13 cellular contexts compared by ENCODE assay signal in the genomic region with DNA sequence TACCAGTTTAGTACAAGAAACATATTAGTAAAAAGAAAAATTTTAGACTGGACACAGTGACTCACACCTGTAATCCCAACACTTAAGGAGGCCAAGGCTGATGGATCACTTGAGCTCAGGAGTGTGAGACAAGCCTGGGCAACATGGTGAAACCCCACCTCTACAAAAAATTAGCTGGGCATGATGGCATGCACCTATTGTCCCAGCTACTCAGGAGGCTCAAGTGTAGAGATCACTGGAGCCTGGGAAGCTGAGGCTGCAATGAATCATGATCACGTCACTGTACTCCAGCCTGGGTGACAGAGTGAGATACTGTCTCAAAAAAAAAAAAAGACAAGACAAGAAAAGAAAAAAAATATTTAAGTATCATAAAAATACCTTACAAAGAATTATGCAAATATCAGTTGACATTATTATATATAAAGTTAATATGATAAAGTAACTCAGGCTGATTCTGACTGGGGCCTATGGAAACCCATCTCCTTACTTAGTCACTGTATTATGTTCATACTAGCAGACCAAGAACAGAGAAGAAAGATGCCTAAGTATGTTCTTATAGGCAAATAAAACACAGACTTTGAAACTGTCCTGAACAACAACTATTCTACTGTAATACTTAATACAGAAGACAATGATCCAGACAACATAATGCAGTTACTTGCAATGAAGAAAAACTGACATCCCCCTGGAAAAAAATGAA. TPM values are rescaled to one million over a fixed set of nuclear protein-coding genes. Genes with fewer than 3 reads are reported as not detected.
A peak's percentile ranks its signal among the peaks of the same experiment; 100 is the strongest.
DNase-seq lines count a peak whose midpoint lies in the region; ATAC-seq and TF ChIP-seq lines count a peak whose summit lies in the region.
"Had no signal": no experiment of that assay in that cellular context is flagged by ENCODE, and none has a peak within 500 bp of the region (broad histone marks: within the 10 kb centered on the region; RNA-seq: fewer than 3 reads in every experiment).

No MANE protein-coding gene starts in this region.

- no peaks in the 10 kb centered on the region for H3K27me3 ChIP-seq in PC-3 (ENCODE audit: low read length)
- H3K27me3 ChIP-seq: cardiac muscle cell, esophagus muscularis mucosa had no signal

- peaks cover 3% of the 10 kb centered on the region; the same call in 1 of the 2 replicates for H4K20me1 ChIP-seq in PC-3 (ENCODE audit: low read length)

- no peaks in the 10 kb centered on the region for H3K27me3 Mint-ChIP-seq in natural killer cell treated with Interleukin-12 subunit alpha and Interleukin-12 subunit beta and Interleukin-15 and Interleukin-18, amount 100 ng/mL, for 72 hours

- no peaks in the 10 kb centered on the region for H3K36me3 Mint-ChIP-seq in natural killer cell treated with Interleukin-12 subunit alpha and Interleukin-12 subunit beta and Interleukin-15 and Interleukin-18, amount 100 ng/mL, for 72 hours

- intact Hi-C loops in PC-3 (cut with micrococcal nuclease): no loop called here
- intact Hi-C loops in lower leg skin (cut with DNase I; ENCODE audit: low total_unique reads): no loop called here

- DNase-seq in HK-2 (ENCODE audit: unreplicated experiment): peak; percentile 58
- peak; percentile 87 for DNase-seq in PC-3
- DNase-seq in dermis blood vessel endothelial cell: peak; percentile 52
- DNase-seq in renal cortical epithelial cell (ENCODE audit: low read depth): peak; percentile 90
- no peak for DNase-seq in lower leg skin (ENCODE audit: low spot score in 2 of 2)
- no peak for DNase-seq in natural killer cell treated with Interleukin-12 subunit alpha and Interleukin-12 subunit beta and Interleukin-15 and Interleukin-18, amount 100 ng/mL, for 72 hours (ENCODE audit: low spot score)
- DNase-seq: activated CD4-positive, CD25-positive, alpha-beta regulatory T cell treated with anti-CD3 and anti-CD28 coated beads, Interleukin-2, amount 50 U/mL, for 72 hours; activated T-cell treated with anti-CD3 and anti-CD28 coated beads, Interleukin-2, amount 50 U/mL, for 72 hours; DMS153; NCI-H2107 had no signal

- peak overlapping the region; percentile 34 for H3K27ac ChIP-seq in PC-3 (ENCODE audit: low read length)
- H3K27ac ChIP-seq: cardiac muscle cell, esophagus muscularis mucosa had no signal

- H3K4me2 ChIP-seq in PC-3 (ENCODE audit: low read length): peak overlapping the region; percentile 14

- no peak overlapping the region for H3K4me3 ChIP-seq in PC-3 (ENCODE audit: low read length)
- H3K4me3 ChIP-seq in lower leg skin (ENCODE audit: low read depth, poor library complexity, severe bottlenecking): no peak overlapping the region
- H3K4me3 ChIP-seq: cardiac muscle cell, esophagus muscularis mucosa had no signal

- no peak overlapping the region for H3K4me3 Mint-ChIP-seq in natural killer cell treated with Interleukin-12 subunit alpha and Interleukin-12 subunit beta and Interleukin-15 and Interleukin-18, amount 100 ng/mL, for 72 hours
- H3K4me3 Mint-ChIP-seq: activated T-cell treated with anti-CD3 and anti-CD28 coated beads, Interleukin-2, amount 50 U/mL, for 72 hours had no signal

- TF ChIP-seq CTCF in PC-3 (conservative IDR thresholded peaks at IDR 0.05; ENCODE audit: low read depth, low read length) (no peak), lower leg skin (IDR thresholded peaks at IDR 0.05) (no peak)

- ATAC-seq in PC-3 (peak; percentile 100), GM18907 (IDR thresholded peaks at IDR 0.05; ENCODE audit: unreplicated experiment) (no peak)
- ATAC-seq in natural killer cell treated with Interleukin-12 subunit alpha and Interleukin-12 subunit beta and Interleukin-15 and Interleukin-18, amount 100 ng/mL, for 72 hours: no peak
- ATAC-seq: activated T-cell treated with anti-CD3 and anti-CD28 coated beads, Interleukin-2, amount 50 U/mL, for 72 hours had no signal

- H3K79me2 ChIP-seq in PC-3 (ENCODE audit: low read length): 0 out of 2 replicates have a peak, but pooled peaks cover 5% of the 10 kb centered on the region

- H3K9ac ChIP-seq in PC-3 (ENCODE audit: low read length): no peak overlapping the region; the same call in 1 of the 2 replicates

- H3K4me1 Mint-ChIP-seq in natural killer cell treated with Interleukin-12 subunit alpha and Interleukin-12 subunit beta and Interleukin-15 and Interleukin-18, amount 100 ng/mL, for 72 hours (ENCODE audit: low read depth in 2 of 2): no peaks in the 10 kb centered on the region

- H2AFZ ChIP-seq in PC-3 (ENCODE audit: low read length): no peak overlapping the region

- H3K9me3 Mint-ChIP-seq in natural killer cell treated with Interleukin-12 subunit alpha and Interleukin-12 subunit beta and Interleukin-15 and Interleukin-18, amount 100 ng/mL, for 72 hours: no peaks in the 10 kb centered on the region
- H3K9me3 Mint-ChIP-seq: activated T-cell treated with anti-CD3 and anti-CD28 coated beads, Interleukin-2, amount 50 U/mL, for 72 hours had no signal

- H3F3A ChIP-seq in PC-3 (ENCODE audit: low read length, unreplicated experiment): peaks cover 7% of the 10 kb centered on the region

- H3K27ac Mint-ChIP-seq in natural killer cell treated with Interleukin-12 subunit alpha and Interleukin-12 subunit beta and Interleukin-15 and Interleukin-18, amount 100 ng/mL, for 72 hours: no peak overlapping the region
- H3K27ac Mint-ChIP-seq: activated T-cell treated with anti-CD3 and anti-CD28 coated beads, Interleukin-2, amount 50 U/mL, for 72 hours had no signal

- CTCF ChIA-PET in PC-3 (lab: Charles Lee): interaction anchor here (0.8 to 1.3 kb wide), 3 partner anchors 21 to 177 kb away, joined by 3 to 4 read pairs (median 3); no protein-coding TSS in a partner anchor

- H3K4me1 ChIP-seq in PC-3 (ENCODE audit: insufficient read depth, low read length): peaks cover 12% of the 10 kb centered on the region

- 0 out of 2 replicates have a peak, but pooled peaks cover 7% of the 10 kb centered on the region for H3K36me3 ChIP-seq in PC-3 (ENCODE audit: low read depth, low read length)
- H3K36me3 ChIP-seq: cardiac muscle cell had no signal

- no peaks in the 10 kb centered on the region for H3K9me3 ChIP-seq in PC-3 (ENCODE audit: low read length)
- H3K9me3 ChIP-seq: esophagus muscularis mucosa had no signal

- H3K9me2 ChIP-seq in PC-3 (replicated peaks; ENCODE audit: low read length): no peaks in the 10 kb centered on the region

- no TSS peak for BruUV-seq in PC-3 (replicated peaks; lab: Mats Ljungman, UMichigan)

- TF ChIP-seq POLR2A in lower leg skin (IDR thresholded peaks at IDR 0.05): no peak

- POLR2A ChIA-PET in PC-3 (lab: Charles Lee; ENCODE audit: unreplicated experiment): no interaction called here

- 76 to 100% methylated on average over 1 of the region's 1 CpG for WGBS in lower leg skin, 2 donors

RNA-seq across cellular contexts. Expression of a gene that starts 27.3 kb away (rescaled TPM):
- total RNA-seq in PC-3 (2014; rRNA removed) (24.5 and 27.8 TPM in 2 replicates), dermis blood vessel endothelial cell (12.1 and 20.2 TPM in 2 replicates), renal cortical epithelial cell (7.3 and 32.8 TPM in 2 replicates), lower leg skin (10 to 100 TPM; 10.7 to 28.1 (median 20.5) TPM)
- total RNA-seq in natural killer cell treated with Interleukin-12 subunit alpha and Interleukin-12 subunit beta and Interleukin-15 and Interleukin-18, amount 100 ng/mL, for 72 hours: 10 to 100 TPM; 15.2 to 17.2 TPM

Comparison
In these comparisons a context has a peak if more than half of its experiments do, and no peak if none do; other contexts are left out.
1. DNase-seq: peak in HK-2 (single experiment), PC-3 (single experiment), dermis blood vessel endothelial cell (single experiment) and renal cortical epithelial cell (single experiment); none in lower leg skin (0 of 2) and natural killer cell treated with Interleukin-12 subunit alpha and Interleukin-12 subunit beta and Interleukin-15 and Interleukin-18, amount 100 ng/mL, for 72 hours (single experiment).